Comparison of ENCODE assay signal across 11 cellular contexts in genomic region chr6:84568971-84569370, GRCh38.
DNase-seq lines count a peak whose midpoint lies in the region; ATAC-seq and TF ChIP-seq lines count a peak whose summit lies in the region.
"Had no signal": no experiment of that assay in that cellular context is flagged by ENCODE, and none has a peak within 500 bp of the region (broad histone marks: within the 10 kb centered on the region; RNA-seq: fewer than 3 reads in every experiment).

No MANE protein-coding gene starts in this region.

- H3K36me3 ChIP-seq in A673 (ENCODE audit: insufficient read depth, low read length, poor library complexity, severe bottlenecking), result no peaks in the 10 kb centered on the region
- no peaks in the 10 kb centered on the region for H3K36me3 ChIP-seq in stomach
- no peaks in the 10 kb centered on the region for H3K36me3 ChIP-seq in psoas muscle (ENCODE audit: insufficient read depth in 1 of 2, low read depth in 1 of 2)
- H3K36me3 ChIP-seq: pancreas had no signal

- TF ChIP-seq CTCF in A673 (conservative IDR thresholded peaks at IDR 0.05; ENCODE audit: low read depth, low read length), result peak; percentile 56
- peak; percentile 2 for TF ChIP-seq CTCF in GM10248 (IDR thresholded peaks at IDR 0.05; ENCODE audit: control extremely low read depth, extremely low read depth, low read depth, missing control alignments)
- TF ChIP-seq CTCF in stomach (IDR thresholded peaks at IDR 0.05), result no peak
- no peak for TF ChIP-seq CTCF in psoas muscle (IDR thresholded peaks at IDR 0.05)

- no peaks in the 10 kb centered on the region for H3K27me3 ChIP-seq in A673 (replicated peaks; ENCODE audit: insufficient read depth, low read depth, low read length, poor library complexity)
- no peaks in the 10 kb centered on the region for H3K27me3 ChIP-seq in stomach
- no peaks in the 10 kb centered on the region for H3K27me3 ChIP-seq in psoas muscle (ENCODE audit: insufficient read depth in 3 of 3, low read length in 2 of 3)
- H3K27me3 ChIP-seq: pancreas had no signal

- H3K4me1 ChIP-seq in A673 (ENCODE audit: insufficient read depth, low read length, poor library complexity, severe bottlenecking), result no peaks in the 10 kb centered on the region
- H3K4me1 ChIP-seq in stomach, result no peaks in the 10 kb centered on the region
- no peaks in the 10 kb centered on the region for H3K4me1 ChIP-seq in psoas muscle
- H3K4me1 ChIP-seq: pancreas had no signal

- POLR2A ChIA-PET in A673 (lab: Charles Lee; ENCODE audit: low non-redundant PET) (no interaction called here), GM10248 (lab: Yijun Ruan, JAX) (no interaction called here)

- CTCF ChIA-PET in A673 (lab: Charles Lee) (no interaction called here), GM10248 (lab: Yijun Ruan, JAX) (no interaction called here)

- BruUV-seq in A673 (replicated peaks; lab: Mats Ljungman, UMichigan), result no TSS peak

- no peak overlapping the region for H3K4me3 ChIP-seq in A673 (ENCODE audit: low read depth, low read length, poor library complexity, severe bottlenecking)
- H3K4me3 ChIP-seq in stomach, result no peak overlapping the region
- H3K4me3 ChIP-seq in psoas muscle, result no peak overlapping the region
- H3K4me3 ChIP-seq: pancreas had no signal

- DNase-seq in A673 (ENCODE audit: low spot score) (peak; percentile 48), GM10248 (ENCODE audit: extremely low spot score) (no peak), RKO (ENCODE audit: low spot score) (peak; percentile 30), fibroblast of peridontal ligament (ENCODE audit: extremely low read depth) (peak; percentile 72), foreskin melanocyte (no peak), COLO668 (lab: John Stamatoyannopoulos, UW; ENCODE audit: unreplicated experiment) (no peak), stomach (no peak), psoas muscle (no peak)
- DNase-seq: activated CD4-positive, alpha-beta T cell treated with anti-CD3 and anti-CD28 coated beads for 4 hours; NCI-H446 treated with DMSO at 0.1 percent for 48 hours; pancreas had no signal

- no peak for ATAC-seq in psoas muscle
- ATAC-seq: pancreas had no signal

- no peak for TF ChIP-seq EP300 in stomach (IDR thresholded peaks at IDR 0.05)

- no peak overlapping the region for H3K27ac ChIP-seq in A673 (ENCODE audit: low read depth, low read length, poor library complexity, severe bottlenecking)
- no peak overlapping the region for H3K27ac ChIP-seq in stomach
- H3K27ac ChIP-seq in psoas muscle, result no peak overlapping the region
- H3K27ac ChIP-seq: pancreas had no signal

- H3K9me3 ChIP-seq in A673 (ENCODE audit: low read depth, low read length, poor library complexity, severe bottlenecking) (no peaks in the 10 kb centered on the region), stomach (peaks cover 0 to 9% (median 0%) of the 10 kb centered on the region in 4 donors), psoas muscle (no peaks in the 10 kb centered on the region)
- H3K9me3 ChIP-seq: pancreas had no signal

- intact Hi-C loops in A673 (cut with micrococcal nuclease; ENCODE audit: unreplicated experiment), result loop anchor here (2.0 kb wide), 1 partner anchor 140 kb away; no protein-coding TSS in a partner anchor
- intact Hi-C loops in stomach (cut with DNase I; ENCODE audit: low total_unique reads), result no loop called here
- intact Hi-C loops in psoas muscle (cut with DNase I), result no loop called here

- TF ChIP-seq POLR2A in stomach (IDR thresholded peaks at IDR 0.05), result no peak

Comparison
In these comparisons a context has a peak if more than half of its experiments do, and no peak if none do; other contexts are left out.
1. DNase-seq: peak in A673 (single experiment), RKO (single experiment) and fibroblast of peridontal ligament (single experiment); none in GM10248 (single experiment), foreskin melanocyte (single experiment), COLO668 (single experiment), stomach (single experiment) and psoas muscle (0 of 2).
2. CTCF ChIP-seq: peak in A673 (single experiment) and GM10248 (single experiment); none in stomach (0 of 7) and psoas muscle (single experiment).